ENCODE assay signal across 16 cellular contexts in the genomic region with DNA sequence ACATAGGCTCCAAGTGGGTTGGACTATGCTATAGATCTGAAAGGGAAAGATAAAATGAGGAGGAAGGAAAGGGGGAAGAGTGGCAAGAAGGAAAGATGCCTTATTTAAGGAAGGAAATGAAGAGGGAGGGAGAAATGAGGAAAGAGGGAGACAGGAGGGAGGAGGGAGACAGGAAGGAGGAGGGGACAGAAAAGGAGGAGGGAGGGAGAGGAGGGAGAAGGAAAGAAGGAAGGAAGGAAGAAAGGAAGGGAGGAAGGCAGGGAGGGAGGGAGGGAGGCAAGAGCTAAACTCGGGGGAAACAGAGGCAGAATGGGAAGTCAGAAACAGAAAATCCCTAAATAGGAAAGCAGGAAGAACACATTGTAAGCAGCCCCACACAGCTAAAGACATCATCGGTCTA.
A peak's percentile ranks its signal among the peaks of the same experiment; 100 is the strongest.
DNase-seq lines count a peak whose midpoint lies in the region; ATAC-seq and TF ChIP-seq lines count a peak whose summit lies in the region.
"Had no signal": no experiment of that assay in that cellular context is flagged by ENCODE, and none has a peak within 500 bp of the region (broad histone marks: within the 10 kb centered on the region; RNA-seq: fewer than 3 reads in every experiment).

No MANE protein-coding gene starts in this region.

- no peaks in the 10 kb centered on the region for H3K9me3 Mint-ChIP-seq in activated CD8-positive, alpha-beta memory T cell treated with anti-CD3 and anti-CD28 coated beads, Interleukin-2, amount 10 ng/mL, durations not matched to agents 7 days and 5 days (ENCODE audit: low read depth)
- H3K9me3 Mint-ChIP-seq in progenitor cell of endocrine pancreas (ENCODE audit: low read depth), result no peaks in the 10 kb centered on the region
- H3K9me3 Mint-ChIP-seq: CD8-positive, alpha-beta T cell; HFFc6 had no signal

- no peaks in the 10 kb centered on the region for H3K4me1 Mint-ChIP-seq in activated CD8-positive, alpha-beta memory T cell treated with anti-CD3 and anti-CD28 coated beads, Interleukin-2, amount 10 ng/mL, durations not matched to agents 7 days and 5 days
- no peaks in the 10 kb centered on the region for H3K4me1 Mint-ChIP-seq in progenitor cell of endocrine pancreas (ENCODE audit: low read depth)
- H3K4me1 Mint-ChIP-seq: B cell; CD4-positive, CD25-positive, alpha-beta regulatory T cell had no signal

- H3K27me3 Mint-ChIP-seq in activated CD8-positive, alpha-beta memory T cell treated with anti-CD3 and anti-CD28 coated beads, Interleukin-2, amount 10 ng/mL, durations not matched to agents 7 days and 5 days, result peaks cover 30% of the 10 kb centered on the region
- no peaks in the 10 kb centered on the region for H3K27me3 Mint-ChIP-seq in progenitor cell of endocrine pancreas

- TF ChIP-seq CTCF in coronary artery (IDR thresholded peaks at IDR 0.05) (no peak), progenitor cell of endocrine pancreas (IDR thresholded peaks at IDR 0.05; ENCODE audit: unreplicated experiment) (no peak)

- CTCF ChIA-PET in activated CD8-positive, alpha-beta memory T cell treated with anti-CD3 and anti-CD28 coated beads, Interleukin-2, amount 10 ng/mL, durations not matched to agents 7 days and 5 days (lab: Charles Lee), result no interaction called here

- H3K4me3 Mint-ChIP-seq in activated CD8-positive, alpha-beta memory T cell treated with anti-CD3 and anti-CD28 coated beads, Interleukin-2, amount 10 ng/mL, durations not matched to agents 7 days and 5 days, result no peak overlapping the region
- no peak overlapping the region for H3K4me3 Mint-ChIP-seq in progenitor cell of endocrine pancreas (ENCODE audit: low read depth)
- H3K4me3 Mint-ChIP-seq: B cell; CD4-positive, CD25-positive, alpha-beta regulatory T cell; CD8-positive, alpha-beta T cell; HFFc6 had no signal

- no peak for ATAC-seq in activated CD8-positive, alpha-beta memory T cell treated with anti-CD3 and anti-CD28 coated beads, Interleukin-2, amount 10 ng/mL, durations not matched to agents 7 days and 5 days
- ATAC-seq: CD8-positive, alpha-beta T cell had no signal

- no peak overlapping the region for H3K27ac ChIP-seq in coronary artery
- H3K27ac ChIP-seq: 22Rv1, BLaER1, C4-2B had no signal

- no peaks in the 10 kb centered on the region for H3K36me3 Mint-ChIP-seq in activated CD8-positive, alpha-beta memory T cell treated with anti-CD3 and anti-CD28 coated beads, Interleukin-2, amount 10 ng/mL, durations not matched to agents 7 days and 5 days
- H3K36me3 Mint-ChIP-seq in progenitor cell of endocrine pancreas (ENCODE audit: insufficient read depth), result peaks cover 29% of the 10 kb centered on the region
- H3K36me3 Mint-ChIP-seq: CD4-positive, CD25-positive, alpha-beta regulatory T cell; CD8-positive, alpha-beta T cell had no signal

- peak; percentile 5 for DNase-seq in activated CD8-positive, alpha-beta memory T cell treated with anti-CD3 and anti-CD28 coated beads for 24 hours
- no peak for DNase-seq in activated CD8-positive, alpha-beta memory T cell treated with anti-CD3 and anti-CD28 coated beads, Interleukin-2, amount 10 ng/mL, durations not matched to agents 7 days and 5 days
- DNase-seq in coronary artery (ENCODE audit: low spot score) (peak; percentile 9), progenitor cell of endocrine pancreas (ENCODE audit: low spot score, unreplicated experiment) (no peak), DMS53 (lab: John Stamatoyannopoulos, UW) (no peak), DMS114 treated with DMSO at 0.1 percent for 48 hours (lab: John Stamatoyannopoulos, UW; ENCODE audit: unreplicated experiment) (no peak)
- DNase-seq: CD4-positive, CD25-positive, alpha-beta regulatory T cell; DMS 273 treated with DMSO at 0.1 percent for 48 hours; DND-41; HCEC 1CT; HFFc6 had no signal

- no peak overlapping the region for H3K27ac Mint-ChIP-seq in activated CD8-positive, alpha-beta memory T cell treated with anti-CD3 and anti-CD28 coated beads, Interleukin-2, amount 10 ng/mL, durations not matched to agents 7 days and 5 days
- peak overlapping the region; percentile 81 for H3K27ac Mint-ChIP-seq in progenitor cell of endocrine pancreas
- H3K27ac Mint-ChIP-seq: B cell; CD4-positive, CD25-positive, alpha-beta regulatory T cell; CD8-positive, alpha-beta T cell; HFFc6 had no signal

- no peak overlapping the region for H3K4me3 ChIP-seq in coronary artery
- H3K4me3 ChIP-seq: BLaER1 had no signal

Comparison
In these comparisons a context has a peak if more than half of its experiments do, and no peak if none do; other contexts are left out.
1. DNase-seq: peak in activated CD8-positive, alpha-beta memory T cell treated with anti-CD3 and anti-CD28 coated beads for 24 hours (single experiment) and coronary artery (single experiment); none in activated CD8-positive, alpha-beta memory T cell treated with anti-CD3 and anti-CD28 coated beads, Interleukin-2, amount 10 ng/mL, durations not matched to agents 7 days and 5 days (single experiment), progenitor cell of endocrine pancreas (single experiment), DMS53 (single experiment) and DMS114 treated with DMSO at 0.1 percent for 48 hours (single experiment).